ENCODE assay signal across 25 cellular contexts in the genomic region with DNA sequence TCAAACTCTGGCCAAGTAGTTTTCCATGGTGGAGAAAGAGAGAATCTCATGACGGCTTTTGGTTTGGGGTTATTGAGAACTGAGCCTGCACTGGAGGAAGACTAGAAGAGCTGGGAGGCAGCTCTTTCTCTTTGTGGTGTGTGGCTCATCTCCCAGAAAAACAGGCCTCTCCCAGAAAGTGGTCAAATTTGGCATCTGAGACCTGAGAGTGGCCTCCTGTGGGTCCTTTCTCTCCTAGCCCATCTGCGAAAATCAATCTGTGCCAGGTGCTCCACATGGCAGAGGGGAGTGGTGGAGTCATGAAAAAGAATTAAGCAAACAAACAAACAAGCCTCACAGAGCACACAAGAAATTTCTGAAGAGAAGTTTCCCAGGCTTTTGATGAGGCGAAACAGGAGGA.
DNase-seq lines count a peak whose midpoint lies in the region; ATAC-seq and TF ChIP-seq lines count a peak whose summit lies in the region.
"Had no signal": no experiment of that assay in that cellular context is flagged by ENCODE, and none has a peak within 500 bp of the region (broad histone marks: within the 10 kb centered on the region; RNA-seq: fewer than 3 reads in every experiment).

No MANE protein-coding gene starts in this region.

- DNase-seq in NCI-H2081 (lab: John Stamatoyannopoulos, UW) (peak; percentile 15 to 31), NCI-H2081 treated with DMSO at 0.1 percent for 48 hours (lab: John Stamatoyannopoulos, UW) (no peak), NCI-H2171 treated with DMSO at 0.1 percent for 48 hours (lab: John Stamatoyannopoulos, UW) (peak; percentile 82), astrocyte of the cerebellum (ENCODE audit: low read depth) (peak; percentile 72), stromal cell of bone marrow (ENCODE audit: low read depth) (peak; percentile 4), Right ventricle myocardium inferior (ENCODE audit: missing footprints) (no peak), pons (ENCODE audit: low spot score) (no peak)
- DNase-seq: activated CD4-positive, CD25-positive, alpha-beta regulatory T cell treated with anti-CD3 and anti-CD28 coated beads, Interleukin-2, amount 50 U/mL, for 72 hours; activated CD8-positive, alpha-beta T cell treated with anti-CD3 and anti-CD28 coated beads for 36 hours; activated effector memory CD4-positive, alpha-beta T cell treated with anti-CD3 and anti-CD28 coated beads, Interleukin-2, amount 50 U/mL, for 16 hours; activated naive CD8-positive, alpha-beta T cell treated with anti-CD3 and anti-CD28 coated beads, Interleukin-2, amount 10 ng/mL, durations not matched to agents 7 days and 5 days; AML-193; CD4-positive, alpha-beta memory T cell; DMS79; effector memory CD4-positive, alpha-beta T cell; GOT3; NCI-H146; NCI-H226; NK-92 treated with Interleukin-12 subunit alpha and Interleukin-12 subunit beta, amount 100 ng/mL, for 24 hours; right lobe of liver; SIG-M5; T-cell; transverse colon had no signal

- TF ChIP-seq CTCF in astrocyte of the cerebellum (IDR thresholded peaks at IDR 0.05; ENCODE audit: low read depth, low read length, missing control alignments), result no peak

- intact Hi-C loops in Right ventricle myocardium inferior (cut with DNase I), result no loop called here

- ATAC-seq in Right ventricle myocardium inferior, result no peak
- ATAC-seq in GM18858 (IDR thresholded peaks at IDR 0.05; ENCODE audit: unreplicated experiment), result no peak
- ATAC-seq: activated CD8-positive, alpha-beta T cell treated with anti-CD3 and anti-CD28 coated beads for 36 hours; right lobe of liver; T-cell had no signal

- in situ Hi-C loops in astrocyte of the cerebellum (cut with HindIII; ENCODE audit: low sequenced_read_pairs), result no loop called here

- no peak overlapping the region for H3K4me3 ChIP-seq in astrocyte of the cerebellum (ENCODE audit: low read depth, low read length)
- H3K4me3 ChIP-seq: esophagus muscularis mucosa, right lobe of liver, transverse colon had no signal

Comparison
In these comparisons a context has a peak if more than half of its experiments do, and no peak if none do; other contexts are left out.
1. DNase-seq: peak in NCI-H2081 (2 of 2), NCI-H2171 treated with DMSO at 0.1 percent for 48 hours (single experiment), astrocyte of the cerebellum (single experiment) and stromal cell of bone marrow (single experiment); none in NCI-H2081 treated with DMSO at 0.1 percent for 48 hours (single experiment), Right ventricle myocardium inferior (single experiment) and pons (single experiment).